In the genomic region with DNA sequence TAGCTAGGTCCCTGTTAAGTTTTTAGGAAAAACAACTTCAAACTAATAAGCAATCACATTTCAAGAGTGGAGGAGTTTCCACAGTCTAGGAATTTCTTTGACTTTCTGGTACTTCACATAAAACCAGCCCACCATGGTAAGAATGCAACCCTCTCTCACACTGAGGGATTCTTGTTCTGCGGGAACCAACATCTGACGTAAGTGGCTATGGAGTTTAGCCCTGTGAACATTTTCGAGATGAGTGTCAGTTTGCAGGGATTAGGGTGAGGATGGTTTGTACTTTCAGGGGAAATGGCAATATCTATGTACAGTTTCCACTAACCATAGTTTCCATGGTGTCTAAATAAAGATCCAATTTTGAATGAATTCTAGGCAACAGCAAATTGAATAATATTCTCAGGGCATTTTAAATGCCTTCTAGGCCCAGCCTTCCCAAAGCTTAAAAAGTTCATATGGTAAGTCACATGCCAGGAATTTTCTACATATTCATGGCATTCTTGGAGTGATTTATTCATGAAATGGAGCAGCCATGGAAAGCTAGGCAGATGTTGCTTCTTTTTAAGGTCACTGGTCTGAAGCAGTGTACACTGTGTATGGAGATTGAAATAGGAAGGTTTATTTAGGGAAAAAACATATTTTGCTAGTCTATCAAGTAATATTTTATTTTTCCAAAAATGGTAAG, we compare ENCODE assay signal across 23 cellular contexts.
A peak's percentile ranks its signal among the peaks of the same experiment; 100 is the strongest.
DNase-seq lines count a peak whose midpoint lies in the region; ATAC-seq, FAIRE-seq and TF ChIP-seq lines count a peak whose summit lies in the region.
"Had no signal": no experiment of that assay in that cellular context is flagged by ENCODE, and none has a peak within 500 bp of the region (broad histone marks: within the 10 kb centered on the region; RNA-seq: fewer than 3 reads in every experiment).

No MANE protein-coding gene starts in this region.

- H3K4me1 ChIP-seq in spleen: no peaks in the 10 kb centered on the region
- H3K4me1 ChIP-seq: BLaER1, left lung, pancreas, SJSA1 had no signal

- no peak for FAIRE-seq in RCC 7860 (lab: Jason Lieb, UNC)
- FAIRE-seq: colon, endometrium, frontal cortex, HTR-8/SVneo, pancreas had no signal

- H3K9me3 ChIP-seq in spleen: no peaks in the 10 kb centered on the region
- H3K9me3 ChIP-seq: BLaER1, left lung, pancreas, SJSA1 had no signal

- peak; percentile 26 for DNase-seq in DMS 273 (lab: John Stamatoyannopoulos, UW; ENCODE audit: unreplicated experiment)
- DNase-seq in DMS 273 treated with DMSO at 0.1 percent for 48 hours (lab: John Stamatoyannopoulos, UW): no peak
- peak; percentile 68 for DNase-seq in dedifferentiated amniotic fluid mesenchymal stem cell (ENCODE audit: extremely low spot score)
- DNase-seq in mesothelial cell of epicardium (ENCODE audit: low spot score in 2 of 2, unreplicated experiment in 2 of 2): no peak
- DNase-seq in spleen: no peak
- DNase-seq in NCI-H526 treated with DMSO at 0.1 percent for 48 hours (lab: John Stamatoyannopoulos, UW): no peak
- no peak for DNase-seq in RCC 7860 (ENCODE audit: low spot score)
- DNase-seq: activated effector memory CD4-positive, alpha-beta T cell treated with Interleukin-2 at 50 U/mL for 16 hours; Calu3; left lung; NCI-H1105 treated with DMSO at 0.1 percent for 48 hours; pancreas; stimulated activated CD8-positive, alpha-beta memory T cell treated with anti-CD3 and anti-CD28 coated beads, Interleukin-4, amount 100 ng/mL, for 48 hours; T1000 had no signal

- intact Hi-C loops in spleen (cut with DNase I; ENCODE audit: low total_unique reads): no loop called here

- H3K27ac ChIP-seq in spleen: peak overlapping the region in 4 of 8 donors; percentile 35 to 54 (median 42)
- H3K27ac ChIP-seq: 22Rv1, BLaER1, left lung, pancreas, SJSA1, skin epidermis had no signal

- no peaks in the 10 kb centered on the region for H3K27me3 Mint-ChIP-seq in mesothelial cell of epicardium (ENCODE audit: low read depth)

- WGBS in spleen, 5 donors: 59 to 84% (median 77%) methylated on average over 3 of the region's 3 CpGs

- peak overlapping the region; percentile 73 for H3K27ac Mint-ChIP-seq in mesothelial cell of epicardium

- H3K4me3 Mint-ChIP-seq in mesothelial cell of epicardium: no peak overlapping the region

- H3K36me3 ChIP-seq in spleen: no peaks in the 10 kb centered on the region
- H3K36me3 ChIP-seq: BLaER1, left lung, pancreas, SJSA1 had no signal

- H3K36me3 Mint-ChIP-seq in mesothelial cell of epicardium: no peaks in the 10 kb centered on the region

- peaks cover 6% of the 10 kb centered on the region for H3K9me3 Mint-ChIP-seq in mesothelial cell of epicardium

- no peak overlapping the region for H3K4me3 ChIP-seq in spleen
- H3K4me3 ChIP-seq: BLaER1, left lung, pancreas, SJSA1, skin epidermis had no signal

- no peaks in the 10 kb centered on the region for H3K27me3 ChIP-seq in spleen (replicated peaks in 1 of 7)
- H3K27me3 ChIP-seq: BLaER1, left lung, pancreas, SJSA1 had no signal

- no peak for ATAC-seq in GM18870 (IDR thresholded peaks at IDR 0.05; ENCODE audit: unreplicated experiment)
- ATAC-seq: left lung, pancreas had no signal

- TF ChIP-seq CTCF in mesothelial cell of epicardium (IDR thresholded peaks at IDR 0.05; ENCODE audit: unreplicated experiment) (no peak), spleen (IDR thresholded peaks at IDR 0.05 in 8 of 11, conservative IDR thresholded peaks at IDR 0.05 in 3 of 11) (no peak)

- TF ChIP-seq POLR2A in spleen (IDR thresholded peaks at IDR 0.05): no peak

- peaks cover 37% of the 10 kb centered on the region for H3K4me1 Mint-ChIP-seq in mesothelial cell of epicardium

Comparison
In these comparisons a context has a peak if more than half of its experiments do, and no peak if none do; other contexts are left out.
1. DNase-seq: peak in DMS 273 (single experiment) and dedifferentiated amniotic fluid mesenchymal stem cell (single experiment); none in DMS 273 treated with DMSO at 0.1 percent for 48 hours (single experiment), mesothelial cell of epicardium (0 of 2), spleen (single experiment), NCI-H526 treated with DMSO at 0.1 percent for 48 hours (single experiment) and RCC 7860 (single experiment).